Comparison of ENCODE assay signal across 1 cellular context in the genomic region with DNA sequence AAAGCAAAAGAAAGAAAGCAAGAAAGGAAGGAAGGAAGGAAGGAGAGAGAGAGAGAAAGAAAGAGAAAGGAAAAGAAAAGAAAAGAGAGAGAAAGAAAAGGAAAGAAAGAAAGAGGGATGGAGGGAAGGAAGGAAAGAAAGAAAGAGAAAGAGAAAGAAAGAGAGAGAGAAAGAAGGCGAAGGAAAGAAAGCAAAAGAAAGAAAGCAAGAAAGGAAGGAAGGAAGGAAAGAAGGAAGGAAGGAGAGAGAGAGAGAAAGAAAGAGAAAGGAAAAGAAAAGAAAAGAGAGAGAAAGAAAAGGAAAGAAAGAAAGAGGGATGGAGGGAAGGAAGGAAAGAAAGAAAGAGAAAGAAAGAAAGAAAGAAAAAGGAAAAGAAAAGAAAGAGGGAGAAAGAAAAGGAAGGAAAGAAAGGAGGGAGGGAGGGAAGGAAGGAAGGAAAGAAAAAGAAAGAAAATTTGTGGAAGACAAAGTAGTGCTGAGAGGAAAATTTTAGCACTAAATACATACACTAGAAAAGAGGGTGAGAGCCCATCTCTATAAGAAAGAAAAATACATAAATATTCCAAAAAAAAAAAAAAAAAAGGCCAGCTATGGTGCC.
A peak's percentile ranks its signal among the peaks of the same experiment; 100 is the strongest.
TF ChIP-seq lines count a peak whose summit lies in the region.

No MANE protein-coding gene starts in this region.

TF ChIP-seq in K562, 482 proteins besides CTCF, POLR2A, EP300 and RAD21 (continued from another document):
- 0 out of 2 replicates have a peak, but pooled peaks have one; percentile 36 for TF ChIP-seq ZBTB2 (IDR thresholded peaks at IDR 0.05)
